ENCODE assay signal across 8 cellular contexts in the genomic region with DNA sequence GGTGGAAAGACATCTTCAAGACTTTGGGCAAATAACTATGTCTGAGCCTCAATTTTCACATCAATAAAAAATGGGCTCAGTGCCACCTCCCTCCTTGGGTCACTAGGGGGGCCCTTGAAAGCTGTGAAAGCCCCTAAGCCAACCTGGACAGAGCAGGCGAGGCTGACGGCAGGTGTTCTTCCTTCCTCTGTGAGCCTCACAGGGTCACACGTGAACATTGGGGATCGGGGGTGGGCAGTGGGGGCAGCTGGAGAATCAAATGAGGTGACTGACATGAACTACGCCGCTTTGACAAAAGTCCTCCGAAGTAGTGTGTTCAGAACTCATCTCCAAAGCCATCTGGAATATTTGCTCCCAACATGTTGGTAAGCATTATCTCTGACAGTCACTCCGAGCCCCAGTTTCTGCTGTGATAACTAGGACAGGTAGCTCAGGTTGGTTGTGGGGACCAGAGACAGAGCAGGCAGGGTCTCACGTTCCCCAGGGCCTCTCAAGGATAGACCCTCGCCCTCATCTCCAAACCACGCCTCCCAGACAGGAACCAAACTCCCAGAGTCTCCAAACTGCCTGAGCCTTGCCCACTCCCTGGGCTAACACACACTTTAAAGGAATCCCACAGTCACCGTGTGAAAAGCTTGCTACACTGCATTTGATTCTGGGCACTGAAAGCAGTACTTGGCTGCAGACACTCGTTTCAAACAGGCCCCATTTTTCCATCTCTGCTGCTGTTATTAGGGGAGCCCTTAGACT. TPM values are rescaled to one million over a fixed set of nuclear protein-coding genes. Genes with fewer than 3 reads are reported as not detected.
DNase-seq lines count a peak whose midpoint lies in the region; ATAC-seq and TF ChIP-seq lines count a peak whose summit lies in the region.

No MANE protein-coding gene starts in this region.

- no peaks in the 10 kb centered on the region for H4K20me1 ChIP-seq in neural cell (ENCODE audit: insufficient read depth)

- DNase-seq in CD8-positive, alpha-beta memory T cell = peak in 1 of 5 donors; percentile 22
- no peak for DNase-seq in KBM-7
- no peak for DNase-seq in hepatic stellate cell (ENCODE audit: low spot score)
- no peak for DNase-seq in AG08395 (ENCODE audit: low spot score)

- no peaks in the 10 kb centered on the region for H3F3A ChIP-seq in neural cell (ENCODE audit: insufficient read depth, low read length, poor library complexity, severe bottlenecking)

- H3K36me3 ChIP-seq in CD8-positive, alpha-beta memory T cell (ENCODE audit: insufficient read depth, low read length) = no peaks in the 10 kb centered on the region
- no peaks in the 10 kb centered on the region for H3K36me3 ChIP-seq in neural cell (ENCODE audit: insufficient read depth, low read length)

- H3K9me3 Mint-ChIP-seq in CD8-positive, alpha-beta memory T cell = no peaks in the 10 kb centered on the region

- peak overlapping the region; percentile 7 to 78 (median 52) for H3K27ac Mint-ChIP-seq in CD8-positive, alpha-beta memory T cell

- in situ Hi-C loops in KBM-7 (cut with MboI; ENCODE audit: low pct_unique_long_range_greater_than_20kb, low sequenced_read_pairs) = no loop called here

- no peak for TF ChIP-seq RAD21 in neural cell (conservative IDR thresholded peaks at IDR 0.05)

- H3K27me3 ChIP-seq in CD8-positive, alpha-beta memory T cell (ENCODE audit: insufficient read depth, low read length, poor library complexity, severe bottlenecking) = no peaks in the 10 kb centered on the region
- no peaks in the 10 kb centered on the region for H3K27me3 ChIP-seq in neural cell (ENCODE audit: insufficient read depth, low read depth, low read length)

- no peak overlapping the region for H2AFZ ChIP-seq in neural cell (ENCODE audit: low read depth, low read length)

- TF ChIP-seq CTCF in neural cell (IDR thresholded peaks at IDR 0.05; ENCODE audit: poor library complexity, severe bottlenecking) = no peak

- peak overlapping the region; percentile 46 for H3K4me3 ChIP-seq in CD8-positive, alpha-beta memory T cell (ENCODE audit: low read length)
- H3K4me3 ChIP-seq in neural cell (ENCODE audit: low read length) = peak overlapping the region; percentile 96

- no peaks in the 10 kb centered on the region for H3K79me2 ChIP-seq in neural cell (replicated peaks; ENCODE audit: insufficient read depth, low read length)

- POLR2A ChIA-PET in CD8-positive, alpha-beta memory T cell (lab: Charles Lee) = interaction anchor here (0.9 to 1.0 kb wide), 2 partner anchors 59 to 68 kb away, joined by 3 read pairs; a partner anchor contains a TSS

- H3K27me3 Mint-ChIP-seq in CD8-positive, alpha-beta memory T cell = peaks cover 0 to 8% of the 10 kb centered on the region in 2 donors

- peaks cover 5% of the 10 kb centered on the region for H3K4me1 ChIP-seq in CD8-positive, alpha-beta memory T cell (ENCODE audit: insufficient read depth, low read length)

- H3K4me2 ChIP-seq in neural cell (ENCODE audit: low read length) = peak overlapping the region; percentile 56

- H3K9me2 ChIP-seq in neural cell (ENCODE audit: insufficient read depth, low read length) = no peaks in the 10 kb centered on the region

- peak overlapping the region; percentile 43 for H3K9ac ChIP-seq in neural cell (ENCODE audit: low read length)

- H3K4me1 Mint-ChIP-seq in CD8-positive, alpha-beta memory T cell = peaks cover 9 to 22% (median 12%) of the 10 kb centered on the region in 3 donors

- ATAC-seq in HG03520 (IDR thresholded peaks at IDR 0.05; ENCODE audit: unreplicated experiment) (peak; percentile 4), GM18909 (IDR thresholded peaks at IDR 0.05; ENCODE audit: poor library complexity, unreplicated experiment) (no peak)

- H3K27ac ChIP-seq in CD8-positive, alpha-beta memory T cell (ENCODE audit: low read depth, low read length) = no peak overlapping the region
- H3K27ac ChIP-seq in cingulate gyrus (ENCODE audit: low read depth, low read length) (peak overlapping the region; percentile 51), neural cell (ENCODE audit: low read length) (no peak overlapping the region)

- CTCF ChIA-PET in CD8-positive, alpha-beta memory T cell (lab: Charles Lee) = interaction anchor here (0.8 to 4.0 kb wide), 4 partner anchors 17 to 63 kb away, joined by 3 to 20 read pairs (median 5); no protein-coding TSS in a partner anchor

- TF ChIP-seq EP300 in neural cell (conservative IDR thresholded peaks at IDR 0.05; ENCODE audit: poor library complexity, severe bottlenecking) = no peak

- H3K36me3 Mint-ChIP-seq in CD8-positive, alpha-beta memory T cell = peaks cover 0 to 1% (median 0%) of the 10 kb centered on the region in 3 donors

- no peaks in the 10 kb centered on the region for H3K9me3 ChIP-seq in CD8-positive, alpha-beta memory T cell (ENCODE audit: low read length)
- no peaks in the 10 kb centered on the region for H3K9me3 ChIP-seq in neural cell (ENCODE audit: low read length)

- peak overlapping the region; percentile 80 to 89 (median 87) for H3K4me3 Mint-ChIP-seq in CD8-positive, alpha-beta memory T cell

TF ChIP-seq in neural cell, 6 proteins besides CTCF, POLR2A, EP300 and RAD21:
- no peak for TF ChIP-seq POLR2AphosphoS5 (IDR thresholded peaks at IDR 0.05)
- TF ChIP-seq SMC3 (conservative IDR thresholded peaks at IDR 0.05; ENCODE audit: poor library complexity) = no peak
- TF ChIP-seq, protein P1, sequence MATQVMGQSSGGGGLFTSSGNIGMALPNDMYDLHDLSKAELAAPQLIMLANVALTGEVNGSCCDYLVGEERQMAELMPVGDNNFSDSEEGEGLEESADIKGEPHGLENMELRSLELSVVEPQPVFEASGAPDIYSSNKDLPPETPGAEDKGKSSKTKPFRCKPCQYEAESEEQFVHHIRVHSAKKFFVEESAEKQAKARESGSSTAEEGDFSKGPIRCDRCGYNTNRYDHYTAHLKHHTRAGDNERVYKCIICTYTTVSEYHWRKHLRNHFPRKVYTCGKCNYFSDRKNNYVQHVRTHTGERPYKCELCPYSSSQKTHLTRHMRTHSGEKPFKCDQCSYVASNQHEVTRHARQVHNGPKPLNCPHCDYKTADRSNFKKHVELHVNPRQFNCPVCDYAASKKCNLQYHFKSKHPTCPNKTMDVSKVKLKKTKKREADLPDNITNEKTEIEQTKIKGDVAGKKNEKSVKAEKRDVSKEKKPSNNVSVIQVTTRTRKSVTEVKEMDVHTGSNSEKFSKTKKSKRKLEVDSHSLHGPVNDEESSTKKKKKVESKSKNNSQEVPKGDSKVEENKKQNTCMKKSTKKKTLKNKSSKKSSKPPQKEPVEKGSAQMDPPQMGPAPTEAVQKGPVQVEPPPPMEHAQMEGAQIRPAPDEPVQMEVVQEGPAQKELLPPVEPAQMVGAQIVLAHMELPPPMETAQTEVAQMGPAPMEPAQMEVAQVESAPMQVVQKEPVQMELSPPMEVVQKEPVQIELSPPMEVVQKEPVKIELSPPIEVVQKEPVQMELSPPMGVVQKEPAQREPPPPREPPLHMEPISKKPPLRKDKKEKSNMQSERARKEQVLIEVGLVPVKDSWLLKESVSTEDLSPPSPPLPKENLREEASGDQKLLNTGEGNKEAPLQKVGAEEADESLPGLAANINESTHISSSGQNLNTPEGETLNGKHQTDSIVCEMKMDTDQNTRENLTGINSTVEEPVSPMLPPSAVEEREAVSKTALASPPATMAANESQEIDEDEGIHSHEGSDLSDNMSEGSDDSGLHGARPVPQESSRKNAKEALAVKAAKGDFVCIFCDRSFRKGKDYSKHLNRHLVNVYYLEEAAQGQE (IDR thresholded peaks at IDR 0.05; ENCODE audit: borderline replicate concordance) = no peak
- TF ChIP-seq EZH2 (IDR thresholded peaks at IDR 0.05; ENCODE audit: borderline replicate concordance, insufficient read depth, low read length, poor library complexity, severe bottlenecking) = no peak
- TF ChIP-seq TAF1 (IDR thresholded peaks at IDR 0.05; ENCODE audit: low read depth) = no peak
- TF ChIP-seq MXI1 (conservative IDR thresholded peaks at IDR 0.05; ENCODE audit: poor library complexity, severe bottlenecking) = no peak

RNA-seq across cellular contexts. Expression of a gene that starts 0.8 kb away (rescaled TPM):
- total RNA-seq in CD8-positive, alpha-beta memory T cell = 1 to 10 TPM; 5.1 TPM
- polyA plus RNA-seq in CD8-positive, alpha-beta memory T cell = 3.4 TPM
- polyA plus RNA-seq in neural cell = 4.5 and 8.4 TPM in 2 replicates
- 6.3 and 6.8 TPM in 2 replicates for polyA minus RNA-seq in neural cell
